ENCODE assay signal across 8 cellular contexts in genomic region chrX:81377329-81377728, GRCh38.
DNase-seq lines count a peak whose midpoint lies in the region; ATAC-seq, FAIRE-seq and TF ChIP-seq lines count a peak whose summit lies in the region.

No MANE protein-coding gene starts in this region.

- H3K4me2 ChIP-seq in astrocyte (ENCODE audit: low read length): no peak overlapping the region

- DNase-seq in BE2C: no peak
- peak; percentile 2 for DNase-seq in H7
- DNase-seq in astrocyte (ENCODE audit: low read depth): peak; percentile 2
- DNase-seq in left lung: no peak
- no peak for DNase-seq in NCI-H345 (lab: John Stamatoyannopoulos, UW)
- no peak for DNase-seq in kidney glomerular epithelial cell (lab: John Stamatoyannopoulos, UW)
- DNase-seq in activated T-cell treated with anti-CD3 and anti-CD28 coated beads for 4 hours: no peak

- no peak overlapping the region for H3K4me3 Mint-ChIP-seq in astrocyte (ENCODE audit: unreplicated experiment)

- TF ChIP-seq CTCF in BE2C (IDR thresholded peaks at IDR 0.05; ENCODE audit: low read depth, low read length) (peak; percentile 43), astrocyte (IDR thresholded peaks at IDR 0.05; ENCODE audit: insufficient read depth, low read depth, low read length) (peak; percentile 43), left lung (IDR thresholded peaks at IDR 0.05) (peak; percentile 38 to 55)

- H2AFZ ChIP-seq in astrocyte (ENCODE audit: low read depth, low read length): no peak overlapping the region

- peak; percentile 29 for ATAC-seq in left lung
- no peak for ATAC-seq in HG02938 (IDR thresholded peaks at IDR 0.05; ENCODE audit: unreplicated experiment)

- intact Hi-C loops in left lung (cut with DNase I): no loop called here

- no peak overlapping the region for H3K27ac Mint-ChIP-seq in astrocyte (ENCODE audit: unreplicated experiment)

- no peaks in the 10 kb centered on the region for H3K36me3 Mint-ChIP-seq in astrocyte (ENCODE audit: low read depth, unreplicated experiment)

- peak; percentile 90 for FAIRE-seq in astrocyte (lab: Jason Lieb, UNC)

- no peaks in the 10 kb centered on the region for H3K27me3 Mint-ChIP-seq in astrocyte (ENCODE audit: low read depth, unreplicated experiment)

- H3K36me3 ChIP-seq in BE2C (no peaks in the 10 kb centered on the region), H7 (replicated peaks; ENCODE audit: control insufficient read depth, insufficient read depth, low read length) (no peaks in the 10 kb centered on the region), astrocyte (ENCODE audit: insufficient read depth, low read length) (no peaks in the 10 kb centered on the region), left lung (no peaks in the 10 kb centered on the region)

- no peaks in the 10 kb centered on the region for H3K27me3 ChIP-seq in BE2C
- H3K27me3 ChIP-seq in H7 (ENCODE audit: control insufficient read depth, insufficient read depth, low read length): no peaks in the 10 kb centered on the region
- H3K27me3 ChIP-seq in astrocyte (ENCODE audit: insufficient read depth, low read length): no peaks in the 10 kb centered on the region
- no peaks in the 10 kb centered on the region for H3K27me3 ChIP-seq in left lung

- no peak overlapping the region for H3K9ac ChIP-seq in astrocyte (ENCODE audit: low read length)

- H3K9me3 Mint-ChIP-seq in astrocyte (ENCODE audit: unreplicated experiment): no peaks in the 10 kb centered on the region

- H4K20me1 ChIP-seq in astrocyte (ENCODE audit: insufficient read depth, low read length): no peaks in the 10 kb centered on the region

- H3K4me1 ChIP-seq in BE2C (no peaks in the 10 kb centered on the region), astrocyte (ENCODE audit: insufficient read depth, low read length) (no peaks in the 10 kb centered on the region), left lung (no peaks in the 10 kb centered on the region)

- H3K4me3 ChIP-seq in BE2C (ENCODE audit: low read depth, low read length): no peak overlapping the region
- no peak overlapping the region for H3K4me3 ChIP-seq in H7 (ENCODE audit: insufficient read depth, low read depth, low read length)
- no peak overlapping the region for H3K4me3 ChIP-seq in astrocyte (ENCODE audit: insufficient read depth, low read depth, low read length)
- no peak overlapping the region for H3K4me3 ChIP-seq in left lung

- no peaks in the 10 kb centered on the region for H3K4me1 Mint-ChIP-seq in astrocyte (ENCODE audit: low read depth, unreplicated experiment)

- H3K27ac ChIP-seq in astrocyte (ENCODE audit: low read depth, low read length) (no peak overlapping the region), left lung (no peak overlapping the region)

- no peaks in the 10 kb centered on the region for H3K79me2 ChIP-seq in astrocyte (ENCODE audit: insufficient read depth, low read length)

- no peaks in the 10 kb centered on the region for H3K9me3 ChIP-seq in BE2C
- no peaks in the 10 kb centered on the region for H3K9me3 ChIP-seq in astrocyte (ENCODE audit: insufficient read depth, low read depth, low read length)
- H3K9me3 ChIP-seq in left lung: no peaks in the 10 kb centered on the region

Comparison
In these comparisons a context has a peak if more than half of its experiments do, and no peak if none do; other contexts are left out.
1. DNase-seq: peak in H7 (single experiment) and astrocyte (single experiment); none in BE2C (single experiment), left lung (0 of 2), NCI-H345 (single experiment), kidney glomerular epithelial cell (single experiment) and activated T-cell treated with anti-CD3 and anti-CD28 coated beads for 4 hours (single experiment).
2. Peak in every context shown above with its lines, with median percentiles within 50 percentile points of each other: CTCF ChIP-seq.